ENCODE assay signal across 2 cellular contexts in the genomic region with DNA sequence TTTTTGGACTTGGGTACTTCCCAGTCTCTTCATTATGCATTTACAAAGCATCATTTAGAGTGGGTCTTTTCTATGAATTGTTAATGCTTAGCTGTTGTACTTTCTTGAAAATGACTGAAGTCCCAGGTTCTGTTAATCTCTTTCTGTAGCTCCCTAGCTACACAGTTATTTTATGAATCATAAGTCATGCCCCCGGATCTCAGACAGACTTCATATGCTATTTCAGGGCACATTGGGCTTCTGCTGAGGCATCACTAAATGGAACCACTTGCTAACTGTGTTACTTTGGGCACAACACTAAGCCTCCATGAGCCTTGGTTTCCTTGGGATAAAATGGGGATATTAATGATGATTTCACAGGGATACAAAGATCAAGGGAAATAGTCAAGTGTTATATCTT.
TF ChIP-seq lines count a peak whose summit lies in the region.

No MANE protein-coding gene starts in this region.

TF ChIP-seq in IMR-90, 13 proteins besides CTCF, POLR2A, EP300 and RAD21:
- no peak for TF ChIP-seq RFX5 (IDR thresholded peaks at IDR 0.05; ENCODE audit: low read depth, low read length)
- TF ChIP-seq MXI1 (IDR thresholded peaks at IDR 0.05; ENCODE audit: borderline replicate concordance, low read depth, low read length) = no peak
- no peak for TF ChIP-seq RCOR1 (IDR thresholded peaks at IDR 0.05; ENCODE audit: insufficient replicate concordance, low read length)
- TF ChIP-seq MAZ (IDR thresholded peaks at IDR 0.05; ENCODE audit: borderline replicate concordance, low read depth, low read length) = no peak
- TF ChIP-seq, protein P1, sequence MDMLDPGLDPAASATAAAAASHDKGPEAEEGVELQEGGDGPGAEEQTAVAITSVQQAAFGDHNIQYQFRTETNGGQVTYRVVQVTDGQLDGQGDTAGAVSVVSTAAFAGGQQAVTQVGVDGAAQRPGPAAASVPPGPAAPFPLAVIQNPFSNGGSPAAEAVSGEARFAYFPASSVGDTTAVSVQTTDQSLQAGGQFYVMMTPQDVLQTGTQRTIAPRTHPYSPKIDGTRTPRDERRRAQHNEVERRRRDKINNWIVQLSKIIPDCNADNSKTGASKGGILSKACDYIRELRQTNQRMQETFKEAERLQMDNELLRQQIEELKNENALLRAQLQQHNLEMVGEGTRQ (IDR thresholded peaks at IDR 0.05; ENCODE audit: low read depth, low read length) = no peak

TF ChIP-seq in GM12878, 131 proteins besides CTCF, POLR2A, EP300 and RAD21:
- peak; percentile 15; the same call in 1 of the 2 replicates for TF ChIP-seq NR2F1 (conservative IDR thresholded peaks at IDR 0.05)
- TF ChIP-seq BCL11A (IDR thresholded peaks at IDR 0.05; ENCODE audit: low read depth, low read length) = no peak
- no peak for TF ChIP-seq STAT1 (conservative IDR thresholded peaks at IDR 0.05)
